18 cellular contexts compared by ENCODE assay signal in the genomic region with DNA sequence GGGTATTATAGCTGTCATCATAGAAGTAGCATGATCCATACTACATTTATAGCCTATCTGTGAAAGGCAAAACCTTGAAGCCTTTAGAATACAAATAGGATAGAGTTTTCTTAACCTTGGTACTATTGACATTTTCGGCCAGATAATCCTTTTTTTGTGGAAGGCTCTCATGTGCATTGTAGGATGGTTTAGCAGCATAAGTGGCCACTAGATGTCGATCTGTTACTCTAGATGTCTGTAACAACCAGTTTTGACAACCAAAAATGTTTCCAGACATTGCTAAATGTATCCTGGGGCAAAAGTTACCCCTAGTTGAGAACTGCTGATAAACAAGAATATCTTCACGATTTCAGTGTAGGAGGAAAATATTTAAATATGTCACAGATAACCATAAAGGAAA.
DNase-seq lines count a peak whose midpoint lies in the region; ATAC-seq and TF ChIP-seq lines count a peak whose summit lies in the region.
"Had no signal": no experiment of that assay in that cellular context is flagged by ENCODE, and none has a peak within 500 bp of the region (broad histone marks: within the 10 kb centered on the region; RNA-seq: fewer than 3 reads in every experiment).

No MANE protein-coding gene starts in this region.

- in situ Hi-C loops in brain microvascular endothelial cell (cut with HindIII; ENCODE audit: low pct_ligation_motif_present, low sequenced_read_pairs) = no loop called here

- no peaks in the 10 kb centered on the region for H3K9me2 ChIP-seq in DOHH2 (replicated peaks; ENCODE audit: control insufficient read depth, low read length)

- H3K9me3 ChIP-seq in DOHH2 (ENCODE audit: control insufficient read depth, insufficient read depth, low read length) = peaks cover 2% of the 10 kb centered on the region
- H3K9me3 ChIP-seq in upper lobe of right lung = no peaks in the 10 kb centered on the region

- TF ChIP-seq CTCF in DOHH2 (IDR thresholded peaks at IDR 0.05; ENCODE audit: low read depth, low read length, poor library complexity, severe bottlenecking) (peak; percentile 61), brain microvascular endothelial cell (IDR thresholded peaks at IDR 0.05; ENCODE audit: low read depth, low read length, missing control alignments) (peak; percentile 41), neural crest cell (conservative IDR thresholded peaks at IDR 0.05) (peak; percentile 50), foreskin fibroblast (IDR thresholded peaks at IDR 0.05; ENCODE audit: low read depth, low read length) (no peak), MCF 10A (IDR thresholded peaks at IDR 0.05; ENCODE audit: unreplicated experiment) (no peak), upper lobe of right lung (IDR thresholded peaks at IDR 0.05) (no peak)

- H3F3A ChIP-seq in DOHH2 (ENCODE audit: control insufficient read depth, insufficient read depth) = no peaks in the 10 kb centered on the region

- DNase-seq in NAMALWA (ENCODE audit: low spot score) = peak; percentile 49
- no peak for DNase-seq in brain microvascular endothelial cell
- no peak for DNase-seq in neural crest cell (ENCODE audit: low read depth, low spot score)
- DNase-seq in foreskin fibroblast = no peak
- DNase-seq in NCI-H1436 (lab: John Stamatoyannopoulos, UW) = no peak
- no peak for DNase-seq in MCF 10A (ENCODE audit: unreplicated experiment)
- no peak for DNase-seq in upper lobe of right lung
- DNase-seq: activated naive CD4-positive, alpha-beta T cell treated with anti-CD3 and anti-CD28 coated beads, Interleukin-2, amount 10 ng/mL, durations not matched to agents 7 days and 5 days; central memory CD4-positive, alpha-beta T cell; head of caudate nucleus; left lung; naive B cell; stimulated activated CD4-positive, alpha-beta T cell treated with anti-CD3 and anti-CD28 coated beads, Interleukin-4, amount 100 ng/mL, for 24 hours had no signal

- no peak overlapping the region for H3K27ac ChIP-seq in DOHH2 (ENCODE audit: low read depth, low read length)
- H3K27ac ChIP-seq in brain microvascular endothelial cell = no peak overlapping the region
- H3K27ac ChIP-seq in upper lobe of right lung = no peak overlapping the region
- H3K27ac ChIP-seq: left lung, right atrium auricular region had no signal

- CTCF ChIA-PET in MCF 10A (lab: Yijun Ruan, JAX) = no interaction called here

- H3K4me3 ChIP-seq in DOHH2 (ENCODE audit: low read length) (no peak overlapping the region), brain microvascular endothelial cell (ENCODE audit: low read depth, low read length) (no peak overlapping the region), foreskin fibroblast (ENCODE audit: low read depth in 1 of 2, low read length in 2 of 2) (no peak overlapping the region), upper lobe of right lung (no peak overlapping the region)
- H3K4me3 ChIP-seq: left lung, right atrium auricular region had no signal

- H3K9me3 Mint-ChIP-seq in neural crest cell (no peaks in the 10 kb centered on the region), MCF 10A (ENCODE audit: unreplicated experiment) (no peaks in the 10 kb centered on the region)
- H3K9me3 Mint-ChIP-seq: stimulated activated effector memory CD8-positive, alpha-beta T cell treated with anti-CD3 and anti-CD28 coated beads, Interleukin-12 subunit alpha, Interleukin-12 subunit beta, amount 100 ng/mL, for 72 hours had no signal

- H4K20me1 ChIP-seq in DOHH2 (ENCODE audit: control insufficient read depth, insufficient read depth, low read depth, low read length) = no peaks in the 10 kb centered on the region

- BruUV-seq in MCF 10A (replicated peaks; lab: Mats Ljungman, UMichigan) = no TSS peak

- H3K27me3 Mint-ChIP-seq in neural crest cell (ENCODE audit: low read depth) (peaks cover 3% of the 10 kb centered on the region), MCF 10A (ENCODE audit: insufficient read depth, unreplicated experiment) (no peaks in the 10 kb centered on the region)
- H3K27me3 Mint-ChIP-seq: activated naive CD4-positive, alpha-beta T cell treated with anti-CD3 and anti-CD28 coated beads, Interleukin-2, amount 10 ng/mL, durations not matched to agents 7 days and 5 days had no signal

- intact Hi-C loops in MCF 10A (cut with micrococcal nuclease) = no loop called here
- intact Hi-C loops in upper lobe of right lung (cut with DNase I) = no loop called here

- ATAC-seq in upper lobe of right lung = no peak
- ATAC-seq: HCT116; left lung; stimulated activated effector memory CD8-positive, alpha-beta T cell treated with anti-CD3 and anti-CD28 coated beads, Interleukin-12 subunit alpha, Interleukin-12 subunit beta, amount 100 ng/mL, for 72 hours had no signal

- H3K79me2 ChIP-seq in DOHH2 (ENCODE audit: control insufficient read depth, low read length) = no peaks in the 10 kb centered on the region

- H3K4me1 ChIP-seq in DOHH2 (ENCODE audit: control insufficient read depth, low read length) (peaks cover 31% of the 10 kb centered on the region), upper lobe of right lung (no peaks in the 10 kb centered on the region)
- H3K4me1 ChIP-seq: left lung, right atrium auricular region had no signal

- POLR2A ChIA-PET in MCF 10A (lab: Yijun Ruan, JAX) = no interaction called here

- H3K4me3 Mint-ChIP-seq in neural crest cell (no peak overlapping the region), MCF 10A (ENCODE audit: unreplicated experiment) (no peak overlapping the region)
- H3K4me3 Mint-ChIP-seq: activated naive CD4-positive, alpha-beta T cell treated with anti-CD3 and anti-CD28 coated beads, Interleukin-2, amount 10 ng/mL, durations not matched to agents 7 days and 5 days; CD14-positive monocyte; naive B cell; stimulated activated effector memory CD8-positive, alpha-beta T cell treated with anti-CD3 and anti-CD28 coated beads, Interleukin-12 subunit alpha, Interleukin-12 subunit beta, amount 100 ng/mL, for 72 hours had no signal

- H3K36me3 ChIP-seq in DOHH2 (ENCODE audit: control insufficient read depth, low read length) (no peaks in the 10 kb centered on the region), brain microvascular endothelial cell (replicated peaks) (no peaks in the 10 kb centered on the region), upper lobe of right lung (no peaks in the 10 kb centered on the region)
- H3K36me3 ChIP-seq: left lung, right atrium auricular region had no signal

- H3K4me1 Mint-ChIP-seq in neural crest cell = no peaks in the 10 kb centered on the region
- no peaks in the 10 kb centered on the region for H3K4me1 Mint-ChIP-seq in MCF 10A (ENCODE audit: insufficient read depth, unreplicated experiment)

- no peaks in the 10 kb centered on the region for H3K36me3 Mint-ChIP-seq in neural crest cell (ENCODE audit: low read depth)
- no peaks in the 10 kb centered on the region for H3K36me3 Mint-ChIP-seq in MCF 10A (ENCODE audit: insufficient read depth, unreplicated experiment)
- H3K36me3 Mint-ChIP-seq: activated naive CD4-positive, alpha-beta T cell treated with anti-CD3 and anti-CD28 coated beads, Interleukin-2, amount 10 ng/mL, durations not matched to agents 7 days and 5 days; CD14-positive monocyte; stimulated activated effector memory CD8-positive, alpha-beta T cell treated with anti-CD3 and anti-CD28 coated beads, Interleukin-12 subunit alpha, Interleukin-12 subunit beta, amount 100 ng/mL, for 72 hours had no signal

- H3K4me2 ChIP-seq in DOHH2 (ENCODE audit: low read length) = no peak overlapping the region

- no peak overlapping the region for H3K27ac Mint-ChIP-seq in neural crest cell (ENCODE audit: unreplicated experiment)
- no peak overlapping the region for H3K27ac Mint-ChIP-seq in MCF 10A (ENCODE audit: low read depth, unreplicated experiment)
- H3K27ac Mint-ChIP-seq: activated naive CD4-positive, alpha-beta T cell treated with anti-CD3 and anti-CD28 coated beads, Interleukin-2, amount 10 ng/mL, durations not matched to agents 7 days and 5 days; CD14-positive monocyte; naive B cell; stimulated activated effector memory CD8-positive, alpha-beta T cell treated with anti-CD3 and anti-CD28 coated beads, Interleukin-12 subunit alpha, Interleukin-12 subunit beta, amount 100 ng/mL, for 72 hours had no signal

- H3K27me3 ChIP-seq in DOHH2 (ENCODE audit: control insufficient read depth, low read length) (peaks cover 8% of the 10 kb centered on the region), brain microvascular endothelial cell (replicated peaks) (no peaks in the 10 kb centered on the region), upper lobe of right lung (peaks cover 7% of the 10 kb centered on the region)
- H3K27me3 ChIP-seq: right atrium auricular region had no signal

Comparison
In these comparisons a context has a peak if more than half of its experiments do, and no peak if none do; other contexts are left out.
1. CTCF ChIP-seq: peak in DOHH2 (single experiment), brain microvascular endothelial cell (single experiment) and neural crest cell (single experiment); none in foreskin fibroblast (single experiment), MCF 10A (single experiment) and upper lobe of right lung (single experiment).